ENCODE assay signal across 19 cellular contexts in genomic region chr15:58308742-58309355, GRCh38.
DNase-seq lines count a peak whose midpoint lies in the region; TF ChIP-seq lines count a peak whose summit lies in the region.
"Had no signal": no experiment of that assay in that cellular context is flagged by ENCODE, and none has a peak within 500 bp of the region (broad histone marks: within the 10 kb centered on the region; RNA-seq: fewer than 3 reads in every experiment).

No MANE protein-coding gene starts in this region.

- no peak overlapping the region for H3K4me2 ChIP-seq in DOHH2 (ENCODE audit: low read length)

- H3K4me3 Mint-ChIP-seq in HFFc6 (no peak overlapping the region), nephron progenitor cell (no peak overlapping the region)
- H3K4me3 Mint-ChIP-seq: activated CD4-positive, alpha-beta T cell treated with anti-CD3 and anti-CD28 coated beads, Interleukin-2, amount 10 ng/mL, durations not matched to agents 24 days and 14 days; activated T-helper 17 cell treated with anti-CD3 and anti-CD28 coated beads, Interleukin-2, amount 50 U/mL, for 72 hours; B cell; naive thymus-derived CD8-positive, alpha-beta T cell; T-cell had no signal

- H3K36me3 ChIP-seq in DOHH2 (ENCODE audit: control insufficient read depth, low read length) = no peaks in the 10 kb centered on the region

- H3K79me2 ChIP-seq in DOHH2 (ENCODE audit: control insufficient read depth, low read length) = no peaks in the 10 kb centered on the region

- peak; percentile 21 for TF ChIP-seq CTCF in DOHH2 (IDR thresholded peaks at IDR 0.05; ENCODE audit: low read depth, low read length, poor library complexity, severe bottlenecking)
- peak; percentile 35; the same call in 1 of the 2 replicates for TF ChIP-seq CTCF in HFFc6 (IDR thresholded peaks at IDR 0.05)
- peak; percentile 8 for TF ChIP-seq CTCF in nephron progenitor cell (IDR thresholded peaks at IDR 0.05)
- no peak for TF ChIP-seq CTCF in GM13976 (IDR thresholded peaks at IDR 0.05; ENCODE audit: borderline replicate concordance, control extremely low read depth, extremely low read depth, insufficient read depth, missing control alignments)

- in situ Hi-C loops in SK-MEL-5 (cut with HindIII; ENCODE audit: low pct_unique_long_range_greater_than_20kb, low sequenced_read_pairs) = no loop called here
- in situ Hi-C loops in GM13976 (cut with MboI; ENCODE audit: low sequenced_read_pairs, unreplicated experiment) = no loop called here

- H3K9me2 ChIP-seq in DOHH2 (replicated peaks; ENCODE audit: control insufficient read depth, low read length) = no peaks in the 10 kb centered on the region

- no peaks in the 10 kb centered on the region for H3K27me3 ChIP-seq in DOHH2 (ENCODE audit: control insufficient read depth, low read length)

- no peaks in the 10 kb centered on the region for H3K36me3 Mint-ChIP-seq in HFFc6 (ENCODE audit: low read depth)
- no peaks in the 10 kb centered on the region for H3K36me3 Mint-ChIP-seq in nephron progenitor cell (ENCODE audit: low read depth)
- H3K36me3 Mint-ChIP-seq: naive thymus-derived CD8-positive, alpha-beta T cell; T-cell had no signal

- H3K27me3 Mint-ChIP-seq in HFFc6 (ENCODE audit: insufficient read depth) = peaks cover 6% of the 10 kb centered on the region
- peaks cover 5% of the 10 kb centered on the region for H3K27me3 Mint-ChIP-seq in nephron progenitor cell (ENCODE audit: low read depth, poor library complexity)
- H3K27me3 Mint-ChIP-seq: activated CD4-positive, alpha-beta T cell treated with anti-CD3 and anti-CD28 coated beads, Interleukin-2, amount 10 ng/mL, durations not matched to agents 24 days and 14 days; activated T-helper 17 cell treated with anti-CD3 and anti-CD28 coated beads, Interleukin-2, amount 50 U/mL, for 72 hours; naive thymus-derived CD8-positive, alpha-beta T cell; T-cell had no signal

- DNase-seq in HFFc6 (no peak), SK-MEL-5 (ENCODE audit: low read depth, low spot score) (peak; percentile 27), nephron progenitor cell (no peak), NCI-H2171 treated with DMSO at 0.1 percent for 48 hours (lab: John Stamatoyannopoulos, UW) (no peak), AG08396 (ENCODE audit: low spot score) (no peak), GM13976 (ENCODE audit: low spot score) (no peak)
- DNase-seq: activated CD4-positive, alpha-beta T cell treated with anti-CD3 and anti-CD28 coated beads, Interleukin-2, amount 10 ng/mL, durations not matched to agents 24 days and 14 days; COR-L47; EL; left cardiac atrium; mesendoderm; naive thymus-derived CD8-positive, alpha-beta T cell; NCI-H2081; NCI-H510A treated with DMSO at 0.1 percent for 48 hours; SHP77; T-cell had no signal

- H3K4me3 ChIP-seq in DOHH2 (ENCODE audit: low read length) = no peak overlapping the region

- H3K27ac Mint-ChIP-seq in HFFc6 (no peak overlapping the region), nephron progenitor cell (no peak overlapping the region)
- H3K27ac Mint-ChIP-seq: activated CD4-positive, alpha-beta T cell treated with anti-CD3 and anti-CD28 coated beads, Interleukin-2, amount 10 ng/mL, durations not matched to agents 24 days and 14 days; B cell; T-cell had no signal

- H3F3A ChIP-seq in DOHH2 (ENCODE audit: control insufficient read depth, insufficient read depth) = no peaks in the 10 kb centered on the region

- H3K4me1 Mint-ChIP-seq in HFFc6 (ENCODE audit: low read depth) = peaks cover 22% of the 10 kb centered on the region
- H3K4me1 Mint-ChIP-seq in nephron progenitor cell = peaks cover 52% of the 10 kb centered on the region

- H3K27ac ChIP-seq in DOHH2 (ENCODE audit: low read depth, low read length) = no peak overlapping the region

- H3K9me3 Mint-ChIP-seq in HFFc6 (no peaks in the 10 kb centered on the region), nephron progenitor cell (no peaks in the 10 kb centered on the region)
- H3K9me3 Mint-ChIP-seq: activated T-helper 17 cell treated with anti-CD3 and anti-CD28 coated beads, Interleukin-2, amount 50 U/mL, for 72 hours; T-cell had no signal

- no peaks in the 10 kb centered on the region for H3K9me3 ChIP-seq in DOHH2 (ENCODE audit: control insufficient read depth, insufficient read depth, low read length)

- H4K20me1 ChIP-seq in DOHH2 (ENCODE audit: control insufficient read depth, insufficient read depth, low read depth, low read length) = no peaks in the 10 kb centered on the region

- H3K4me1 ChIP-seq in DOHH2 (ENCODE audit: control insufficient read depth, low read length) = no peaks in the 10 kb centered on the region
